18 cellular contexts compared by ENCODE assay signal in genomic region chr14:59130472-59130871, GRCh38. TPM values are rescaled to one million over a fixed set of nuclear protein-coding genes. Genes with fewer than 3 reads are reported as not detected.
A peak's percentile ranks its signal among the peaks of the same experiment; 100 is the strongest.
DNase-seq lines count a peak whose midpoint lies in the region; ATAC-seq, FAIRE-seq and TF ChIP-seq lines count a peak whose summit lies in the region.
"Had no signal": no experiment of that assay in that cellular context is flagged by ENCODE, and none has a peak within 500 bp of the region (broad histone marks: within the 10 kb centered on the region; RNA-seq: fewer than 3 reads in every experiment).

No MANE protein-coding gene starts in this region.

- H3K4me3 Mint-ChIP-seq in GM23338 (no peak overlapping the region), astrocyte (ENCODE audit: unreplicated experiment) (no peak overlapping the region)
- H3K4me3 Mint-ChIP-seq: B cell; CD4-positive, alpha-beta T cell; H9 had no signal

- H2AFZ ChIP-seq in GM23338 (0 out of 2 replicates have a peak overlapping the region, but pooled peaks have one; percentile 23), astrocyte (ENCODE audit: low read depth, low read length) (peak overlapping the region; percentile 28)

- H3F3A ChIP-seq in GM23338 (replicated peaks; ENCODE audit: low read depth) = no peaks in the 10 kb centered on the region

- H3K36me3 Mint-ChIP-seq in GM23338 (ENCODE audit: low read depth) (no peaks in the 10 kb centered on the region), astrocyte (ENCODE audit: low read depth, unreplicated experiment) (no peaks in the 10 kb centered on the region)

- no peak overlapping the region for H3K4me2 ChIP-seq in GM23338
- H3K4me2 ChIP-seq in astrocyte (ENCODE audit: low read length) = no peak overlapping the region
- H3K4me2 ChIP-seq: KMS-11 had no signal

- H3K9me2 ChIP-seq in GM23338 (ENCODE audit: insufficient read depth) = no peaks in the 10 kb centered on the region

- H3K9ac ChIP-seq in astrocyte (ENCODE audit: low read length) = no peak overlapping the region
- H3K9ac ChIP-seq: KMS-11 had no signal

- H3K9me3 ChIP-seq in BE2C (no peaks in the 10 kb centered on the region), astrocyte (ENCODE audit: insufficient read depth, low read depth, low read length) (no peaks in the 10 kb centered on the region), testis (no peaks in the 10 kb centered on the region)

- TF ChIP-seq CTCF in BE2C (IDR thresholded peaks at IDR 0.05; ENCODE audit: low read depth, low read length) = no peak
- TF ChIP-seq CTCF in GM23338 (conservative IDR thresholded peaks at IDR 0.05; ENCODE audit: low read depth in 2 of 2) = no peak
- no peak for TF ChIP-seq CTCF in astrocyte (IDR thresholded peaks at IDR 0.05; ENCODE audit: insufficient read depth, low read depth, low read length)
- no peak for TF ChIP-seq CTCF in retinal pigment epithelial cell (conservative IDR thresholded peaks at IDR 0.05; ENCODE audit: low read depth, low read length)
- TF ChIP-seq CTCF in testis (IDR thresholded peaks at IDR 0.05) = no peak

- 59 to 72% methylated on average over 7 of the region's 7 CpGs for WGBS in testis, 2 donors

- ATAC-seq in GM23338 = peak; percentile 26; the same call in 1 of the 3 replicates
- ATAC-seq in GM21390 (IDR thresholded peaks at IDR 0.05; ENCODE audit: unreplicated experiment) = no peak
- ATAC-seq: SK-N-SH treated with all-trans-retinoic acid at 6 μM for 48 hours had no signal

- no peak for FAIRE-seq in astrocyte (lab: Jason Lieb, UNC)
- FAIRE-seq: GM19239 had no signal

- no peaks in the 10 kb centered on the region for H3K36me3 ChIP-seq in BE2C
- H3K36me3 ChIP-seq in GM23338 (ENCODE audit: insufficient read depth) = no peaks in the 10 kb centered on the region
- no peaks in the 10 kb centered on the region for H3K36me3 ChIP-seq in astrocyte (ENCODE audit: insufficient read depth, low read length)
- no peaks in the 10 kb centered on the region for H3K36me3 ChIP-seq in testis (ENCODE audit: low read depth, missing control alignments)

- TF ChIP-seq POLR2A in testis (IDR thresholded peaks at IDR 0.05) = no peak

- H3K9me3 Mint-ChIP-seq in GM23338 (no peaks in the 10 kb centered on the region), astrocyte (ENCODE audit: unreplicated experiment) (no peaks in the 10 kb centered on the region)
- H3K9me3 Mint-ChIP-seq: CD4-positive, alpha-beta T cell; H9 had no signal

- H3K27ac ChIP-seq in GM23338 (ENCODE audit: low read depth) = no peak overlapping the region
- no peak overlapping the region for H3K27ac ChIP-seq in astrocyte (ENCODE audit: low read depth, low read length)
- H3K27ac ChIP-seq in testis = no peak overlapping the region
- H3K27ac ChIP-seq: KMS-11 had no signal

- H3K27me3 Mint-ChIP-seq in GM23338 (ENCODE audit: insufficient read depth, low read depth, poor library complexity) (peaks cover 1% of the 10 kb centered on the region), astrocyte (ENCODE audit: low read depth, unreplicated experiment) (no peaks in the 10 kb centered on the region)

- H4K20me1 ChIP-seq in GM23338 (replicated peaks; ENCODE audit: insufficient read depth) (no peaks in the 10 kb centered on the region), astrocyte (ENCODE audit: insufficient read depth, low read length) (no peaks in the 10 kb centered on the region)

- H3K27ac Mint-ChIP-seq in GM23338 (no peak overlapping the region), astrocyte (ENCODE audit: unreplicated experiment) (no peak overlapping the region)
- H3K27ac Mint-ChIP-seq: B cell; CD4-positive, alpha-beta T cell; H9 had no signal

- H3K4me3 ChIP-seq in BE2C (ENCODE audit: low read depth, low read length) = no peak overlapping the region
- H3K4me3 ChIP-seq in GM23338 = no peak overlapping the region
- H3K4me3 ChIP-seq in astrocyte (ENCODE audit: insufficient read depth, low read depth, low read length) = no peak overlapping the region
- peak overlapping the region; percentile 22 for H3K4me3 ChIP-seq in retinal pigment epithelial cell (ENCODE audit: low read length)
- H3K4me3 ChIP-seq in testis = no peak overlapping the region

- H3K4me1 Mint-ChIP-seq in GM23338 = peaks cover 6% of the 10 kb centered on the region; the same call in 2 of the 3 replicates
- peaks cover 2% of the 10 kb centered on the region for H3K4me1 Mint-ChIP-seq in astrocyte (ENCODE audit: low read depth, unreplicated experiment)

- intact Hi-C loops in testis (cut with DNase I; ENCODE audit: low total_unique reads) = no loop called here
- intact Hi-C loops in head of caudate nucleus (cut with DNase I) = no loop called here

- DNase-seq in BE2C (peak; percentile 13), GM23338 (ENCODE audit: low spot score) (peak; percentile 17), astrocyte (ENCODE audit: low read depth) (no peak), retinal pigment epithelial cell (ENCODE audit: low read depth) (peak; percentile 41), testis (no peak), head of caudate nucleus (no peak)
- DNase-seq: CD4-positive, alpha-beta T cell; DMS53; H9; NCI-H1436 treated with DMSO at 0.1 percent for 48 hours; NCI-H2081 treated with DMSO at 0.1 percent for 48 hours; NCI-H345; NCI-H748 treated with DMSO at 0.1 percent for 48 hours had no signal

- H3K79me2 ChIP-seq in GM23338 (replicated peaks; ENCODE audit: insufficient read depth) = no peaks in the 10 kb centered on the region
- no peaks in the 10 kb centered on the region for H3K79me2 ChIP-seq in astrocyte (ENCODE audit: insufficient read depth, low read length)

- H3K27me3 ChIP-seq in BE2C = peaks cover 2% of the 10 kb centered on the region; the same call in 1 of the 2 replicates
- H3K27me3 ChIP-seq in GM23338 (ENCODE audit: insufficient read depth) = no peaks in the 10 kb centered on the region
- no peaks in the 10 kb centered on the region for H3K27me3 ChIP-seq in astrocyte (ENCODE audit: insufficient read depth, low read length)
- no peaks in the 10 kb centered on the region for H3K27me3 ChIP-seq in testis

- no peaks in the 10 kb centered on the region for H3K4me1 ChIP-seq in BE2C
- no peaks in the 10 kb centered on the region for H3K4me1 ChIP-seq in GM23338 (ENCODE audit: insufficient read depth)
- H3K4me1 ChIP-seq in astrocyte (ENCODE audit: insufficient read depth, low read length) = no peaks in the 10 kb centered on the region
- H3K4me1 ChIP-seq in testis = peaks cover 4% of the 10 kb centered on the region

RNA-seq across cellular contexts. Expression of gene DAAM1, which starts 58.0 kb away (rescaled TPM):
- polyA plus RNA-seq in BE2C (2012; ENCODE audit: insufficient read depth, insufficient read length, low read depth) = 2.8 TPM
- total RNA-seq in GM23338 (2014; rRNA removed; shearing (Covaris generic)) = 36.3 and 51.1 TPM in 2 replicates
- polyA plus RNA-seq in GM23338 (2016; fragmentation: Nextera tagmentation; extraction: Ambion mirVana) (28.4 and 42.1 TPM in 2 replicates), testis (ENCODE audit: insufficient read depth, low read depth, low replicate concordance) (23.9 TPM)
- total RNA-seq in astrocyte (38.0 and 44.8 TPM in 2 replicates), testis (10 to 100 TPM; 54.6 to 57.3 TPM)

Comparison
In these comparisons a context has a peak if more than half of its experiments do, and no peak if none do; other contexts are left out.
1. DNase-seq: peak in BE2C (single experiment), GM23338 (single experiment) and retinal pigment epithelial cell (single experiment); none in astrocyte (single experiment), testis (single experiment) and head of caudate nucleus (0 of 42).